ENCODE assay signal across 1 cellular context in genomic region chr12:94714378-94714777, GRCh38.
A peak's percentile ranks its signal among the peaks of the same experiment; 100 is the strongest.
TF ChIP-seq lines count a peak whose summit lies in the region.

No MANE protein-coding gene starts in this region.

TF ChIP-seq in HEK293, 187 proteins besides CTCF, POLR2A, EP300 and RAD21 (continued from another document):
- TF ChIP-seq TRIM28 (IDR thresholded peaks at IDR 0.05; ENCODE audit: borderline replicate concordance, low read length), result no peak
- TF ChIP-seq, protein P1, sequence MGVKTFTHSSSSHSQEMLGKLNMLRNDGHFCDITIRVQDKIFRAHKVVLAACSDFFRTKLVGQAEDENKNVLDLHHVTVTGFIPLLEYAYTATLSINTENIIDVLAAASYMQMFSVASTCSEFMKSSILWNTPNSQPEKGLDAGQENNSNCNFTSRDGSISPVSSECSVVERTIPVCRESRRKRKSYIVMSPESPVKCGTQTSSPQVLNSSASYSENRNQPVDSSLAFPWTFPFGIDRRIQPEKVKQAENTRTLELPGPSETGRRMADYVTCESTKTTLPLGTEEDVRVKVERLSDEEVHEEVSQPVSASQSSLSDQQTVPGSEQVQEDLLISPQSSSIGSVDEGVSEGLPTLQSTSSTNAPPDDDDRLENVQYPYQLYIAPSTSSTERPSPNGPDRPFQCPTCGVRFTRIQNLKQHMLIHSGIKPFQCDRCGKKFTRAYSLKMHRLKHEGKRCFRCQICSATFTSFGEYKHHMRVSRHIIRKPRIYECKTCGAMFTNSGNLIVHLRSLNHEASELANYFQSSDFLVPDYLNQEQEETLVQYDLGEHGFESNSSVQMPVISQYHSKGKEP (tag by site-specific recombination; IDR thresholded peaks at IDR 0.05), result no peak
- TF ChIP-seq TSHZ1 (tag by site-specific recombination; IDR thresholded peaks at IDR 0.05; ENCODE audit: borderline replicate concordance), result peak; percentile 71; the same call in 1 of the 2 replicates
- no peak for TF ChIP-seq ZNF146 (tag by site-specific recombination; IDR thresholded peaks at IDR 0.05)
